Comparison of ENCODE assay signal across 8 cellular contexts in genomic region chr6:26511039-26511438, GRCh38. TPM values are rescaled to one million over a fixed set of nuclear protein-coding genes. Genes with fewer than 3 reads are reported as not detected.
"Had no signal": no experiment of that assay in that cellular context is flagged by ENCODE, and none has a peak within 500 bp of the region (broad histone marks: within the 10 kb centered on the region; RNA-seq: fewer than 3 reads in every experiment).

No MANE protein-coding gene starts in this region.

RNA-seq across cellular contexts. Expression of gene BTN1A1, which starts 10.9 kb away (rescaled TPM):
- total RNA-seq: activated CD4-positive, alpha-beta memory T cell treated with anti-CD3 and anti-CD28 coated beads for 36 hours; activated CD4-positive, alpha-beta T cell treated with anti-CD3 and anti-CD28 coated beads, Interleukin-2, amount 10 ng/mL, durations not matched to agents 7 days and 5 days; ascending aorta; body of pancreas; cardiac muscle cell; Peyer's patch; Right ventricle myocardium inferior; T-cell had no signal
